ENCODE assay signal across 8 cellular contexts in the genomic region with DNA sequence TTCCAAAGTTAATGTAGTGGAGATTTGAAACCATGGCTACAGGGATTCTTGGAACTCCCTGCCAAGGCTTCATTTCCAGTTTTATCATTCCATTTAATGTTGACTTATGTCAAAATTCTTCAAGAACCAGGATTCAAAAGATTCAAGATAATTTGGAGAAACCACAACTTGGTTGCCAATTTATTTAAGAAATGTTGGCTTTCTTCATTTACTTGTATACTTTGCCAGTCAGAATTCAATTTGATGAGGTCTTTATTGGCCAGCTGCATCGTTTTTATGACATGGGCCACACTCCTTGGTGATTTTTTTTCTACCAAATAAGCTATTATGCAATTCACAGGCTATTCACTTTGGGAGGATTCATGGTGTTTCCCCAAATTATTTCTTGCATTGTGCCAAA.
"Had no signal": no experiment of that assay in that cellular context is flagged by ENCODE, and none has a peak within 500 bp of the region (broad histone marks: within the 10 kb centered on the region; RNA-seq: fewer than 3 reads in every experiment).

No MANE protein-coding gene starts in this region.

- H3K4me1 ChIP-seq: HAP-1 had no signal

- ATAC-seq: HCT116, HepG2 had no signal

- H3K36me3 ChIP-seq: HAP-1 had no signal

- H3K9ac ChIP-seq: GM23248 had no signal

- H3K4me3 ChIP-seq: GM23248, HAP-1 had no signal

- DNase-seq: GM23248, GOT3, H7, HFFc6 had no signal

- H3K9me3 ChIP-seq: HAP-1 had no signal

- H3K27ac ChIP-seq: GM23248, HL-60 had no signal

- H2AFZ ChIP-seq: GM23248 had no signal
